ENCODE assay signal across 23 cellular contexts in the genomic region with DNA sequence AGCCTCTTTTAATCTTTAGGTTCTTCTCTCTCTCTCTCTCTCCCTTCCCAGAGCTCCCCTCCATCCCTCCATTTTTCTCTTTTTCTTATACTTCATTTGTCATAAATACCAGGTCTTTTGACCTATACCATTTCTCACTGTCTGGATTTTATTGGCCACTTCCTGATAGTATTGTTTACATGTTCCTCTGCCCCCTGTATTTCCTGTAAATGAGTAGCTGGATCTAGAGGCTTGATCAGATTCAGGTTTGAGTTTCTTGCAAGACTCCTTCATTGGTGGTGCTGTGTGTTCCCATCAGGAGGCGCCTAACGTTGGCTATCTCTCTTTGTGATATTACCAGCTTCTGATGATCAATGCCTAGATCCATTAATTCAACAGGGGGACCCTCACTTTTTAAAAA. TPM values are rescaled to one million over a fixed set of nuclear protein-coding genes. Genes with fewer than 3 reads are reported as not detected.
DNase-seq lines count a peak whose midpoint lies in the region; ATAC-seq, FAIRE-seq and TF ChIP-seq lines count a peak whose summit lies in the region.
"Had no signal": no experiment of that assay in that cellular context is flagged by ENCODE, and none has a peak within 500 bp of the region (broad histone marks: within the 10 kb centered on the region; RNA-seq: fewer than 3 reads in every experiment).

No MANE protein-coding gene starts in this region.

- no peaks in the 10 kb centered on the region for H3K9me3 Mint-ChIP-seq in Calu3 (ENCODE audit: low read depth, unreplicated experiment)
- H3K9me3 Mint-ChIP-seq: activated naive CD8-positive, alpha-beta T cell treated with anti-CD3 and anti-CD28 coated beads, Interleukin-2, amount 50 U/mL, for 24 hours; CD4-positive, alpha-beta memory T cell; nephron had no signal

- peaks cover 22% of the 10 kb centered on the region for H3K27me3 Mint-ChIP-seq in Calu3 (ENCODE audit: unreplicated experiment)

- no peaks in the 10 kb centered on the region for H3K36me3 Mint-ChIP-seq in Calu3 (ENCODE audit: insufficient read depth, unreplicated experiment)
- H3K36me3 Mint-ChIP-seq: CD4-positive, alpha-beta memory T cell had no signal

- WGBS in A549 (ENCODE audit: missing lambda C conversion rate) = 92% methylated on average over 2 of the region's 2 CpGs

- POLR2A ChIA-PET in A549 (lab: Yijun Ruan, JAX) = no interaction called here

- H3K4me2 ChIP-seq in A549 = peak overlapping the region; percentile 50

- FAIRE-seq in A549 (lab: Jason Lieb, UNC) = no peak
- FAIRE-seq: GM12891 had no signal

- H3K4me1 ChIP-seq in A549 = peaks cover 23% of the 10 kb centered on the region
- peaks cover 14% of the 10 kb centered on the region for H3K4me1 ChIP-seq in colonic mucosa
- H3K4me1 ChIP-seq: parathyroid adenoma, uterus had no signal

- H3K27ac ChIP-seq in A549 (peak overlapping the region; percentile 22 to 43; a peak in 3 of 6 replicates), colonic mucosa (peak overlapping the region; percentile 76)
- H3K27ac ChIP-seq: parathyroid adenoma, uterus had no signal

- H3K9ac ChIP-seq in colonic mucosa (ENCODE audit: low read depth in 2 of 2, low read length in 2 of 2) = no peak overlapping the region
- H3K9ac ChIP-seq: parathyroid adenoma had no signal

- TF ChIP-seq POLR2A in A549 (IDR thresholded peaks at IDR 0.05; ENCODE audit: low read length) (no peak), erythroblast (IDR thresholded peaks at IDR 0.05; ENCODE audit: low read length) (no peak)

- H3K9me3 ChIP-seq in A549 (no peaks in the 10 kb centered on the region), colonic mucosa (no peaks in the 10 kb centered on the region)
- H3K9me3 ChIP-seq: suprapubic skin, uterus had no signal

- BruUV-seq in Calu3 (replicated peaks; lab: Mats Ljungman, UMichigan) = no TSS peak

- H3K4me1 Mint-ChIP-seq in Calu3 (ENCODE audit: low read depth, unreplicated experiment) = peaks cover 43% of the 10 kb centered on the region

- no peaks in the 10 kb centered on the region for H3K27me3 ChIP-seq in colonic mucosa
- H3K27me3 ChIP-seq: suprapubic skin, uterus had no signal

- ATAC-seq in A549 (peak; percentile 22 to 36; a peak in 2 of 6 replicates), sciatic nerve (no peak), GM21528 (IDR thresholded peaks at IDR 0.05; ENCODE audit: low FRiP score, unreplicated experiment) (no peak)
- ATAC-seq: activated naive CD8-positive, alpha-beta T cell treated with anti-CD3 and anti-CD28 coated beads, Interleukin-2, amount 50 U/mL, for 24 hours had no signal

- no peak for TF ChIP-seq EP300 in A549 (IDR thresholded peaks at IDR 0.05)

- H3K4me3 Mint-ChIP-seq in Calu3 (ENCODE audit: low read depth, unreplicated experiment) = peak overlapping the region; percentile 8
- H3K4me3 Mint-ChIP-seq: activated naive CD8-positive, alpha-beta T cell treated with anti-CD3 and anti-CD28 coated beads, Interleukin-2, amount 50 U/mL, for 24 hours; nephron had no signal

- no peaks in the 10 kb centered on the region for H3K36me3 ChIP-seq in colonic mucosa
- H3K36me3 ChIP-seq: suprapubic skin, uterus had no signal

- DNase-seq in A549 (ENCODE audit: low read depth in 1 of 2, low spot score in 1 of 2) (peak in 1 of 2 experiments; percentile 29), Calu3 (no peak), colonic mucosa (no peak), sciatic nerve (ENCODE audit: low spot score) (peak; percentile 2), NCI-H1694 (lab: John Stamatoyannopoulos, UW) (no peak), erythroblast (lab: John Stamatoyannopoulos, UW) (no peak)
- DNase-seq: activated CD4-positive, alpha-beta T cell treated with anti-CD3 and anti-CD28 coated beads for 48 hours; activated CD8-positive, alpha-beta memory T cell treated with anti-CD3 and anti-CD28 coated beads, Interleukin-2, amount 50 U/mL, for 4 hours; activated effector memory CD4-positive, alpha-beta T cell treated with Interleukin-2 at 50 U/mL for 16 hours; activated naive CD8-positive, alpha-beta T cell treated with anti-CD3 and anti-CD28 coated beads, Interleukin-2, amount 50 U/mL, for 24 hours; CD4-positive, alpha-beta memory T cell; DMS79 treated with DMSO at 0.1 percent for 48 hours; left cardiac atrium; NCI-H1092; NCI-H2029; NCI-H345; SHP77 treated with DMSO at 0.1 percent for 48 hours; uterus had no signal

- TF ChIP-seq CTCF in A549 (IDR thresholded peaks at IDR 0.05) = no peak
- TF ChIP-seq CTCF in Calu3 (IDR thresholded peaks at IDR 0.05; ENCODE audit: unreplicated experiment) = no peak
- no peak for TF ChIP-seq CTCF in colonic mucosa (IDR thresholded peaks at IDR 0.05)

- peak overlapping the region; percentile 1 for H3K27ac Mint-ChIP-seq in Calu3 (ENCODE audit: unreplicated experiment)
- H3K27ac Mint-ChIP-seq: activated naive CD8-positive, alpha-beta T cell treated with anti-CD3 and anti-CD28 coated beads, Interleukin-2, amount 50 U/mL, for 24 hours; nephron had no signal

- H3K4me3 ChIP-seq in A549 (no peak overlapping the region), colonic mucosa (no peak overlapping the region)
- H3K4me3 ChIP-seq: suprapubic skin, uterus had no signal

- CTCF ChIA-PET in A549 (lab: Yijun Ruan, JAX) (interaction anchor here (1.0 to 4.2 kb wide), 5 partner anchors 36 to 252 kb away, joined by 3 to 26 read pairs (median 3); a partner anchor contains a TSS), Calu3 (lab: Charles Lee) (interaction anchor here (1.1 to 1.6 kb wide), 2 partner anchors 9 to 26 kb away, joined by 4 to 6 read pairs; no protein-coding TSS in a partner anchor)

- intact Hi-C loops in Calu3 (cut with micrococcal nuclease; ENCODE audit: unreplicated experiment) (no loop called here), colonic mucosa (cut with DNase I) (no loop called here), sciatic nerve (cut with DNase I) (no loop called here)

- no peak for TF ChIP-seq RAD21 in A549 (conservative IDR thresholded peaks at IDR 0.05 in 1 of 2, IDR thresholded peaks at IDR 0.05 in 1 of 2)

TF ChIP-seq in A549, 52 proteins besides CTCF, POLR2A, EP300 and RAD21:
- TF ChIP-seq MAFK (IDR thresholded peaks at IDR 0.05; ENCODE audit: partially characterized antibody) = no peak
- no peak for TF ChIP-seq ZSCAN20 (CRISPR knock-in tag; IDR thresholded peaks at IDR 0.05)
- no peak for TF ChIP-seq TP53 (CRISPR knock-in tag; IDR thresholded peaks at IDR 0.05)
- TF ChIP-seq NFE2L2 (conservative IDR thresholded peaks at IDR 0.05; ENCODE audit: low read length) = no peak
- TF ChIP-seq, protein P1, sequence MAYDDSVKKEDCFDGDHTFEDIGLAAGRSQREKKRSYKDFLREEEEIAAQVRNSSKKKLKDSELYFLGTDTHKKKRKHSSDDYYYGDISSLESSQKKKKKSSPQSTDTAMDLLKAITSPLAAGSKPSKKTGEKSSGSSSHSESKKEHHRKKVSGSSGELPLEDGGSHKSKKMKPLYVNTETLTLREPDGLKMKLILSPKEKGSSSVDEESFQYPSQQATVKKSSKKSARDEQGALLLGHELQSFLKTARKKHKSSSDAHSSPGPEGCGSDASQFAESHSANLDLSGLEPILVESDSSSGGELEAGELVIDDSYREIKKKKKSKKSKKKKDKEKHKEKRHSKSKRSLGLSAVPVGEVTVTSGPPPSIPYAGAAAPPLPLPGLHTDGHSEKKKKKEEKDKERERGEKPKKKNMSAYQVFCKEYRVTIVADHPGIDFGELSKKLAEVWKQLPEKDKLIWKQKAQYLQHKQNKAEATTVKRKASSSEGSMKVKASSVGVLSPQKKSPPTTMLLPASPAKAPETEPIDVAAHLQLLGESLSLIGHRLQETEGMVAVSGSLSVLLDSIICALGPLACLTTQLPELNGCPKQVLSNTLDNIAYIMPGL (CRISPR knock-in tag; IDR thresholded peaks at IDR 0.05; ENCODE audit: borderline replicate concordance) = no peak
- TF ChIP-seq ZNF302 (CRISPR knock-in tag; IDR thresholded peaks at IDR 0.05) = no peak
- TF ChIP-seq CBX8 (IDR thresholded peaks at IDR 0.05) = no peak
- TF ChIP-seq RCOR1 (IDR thresholded peaks at IDR 0.05; ENCODE audit: low read depth, low read length) = no peak
- no peak for TF ChIP-seq CHD2 (IDR thresholded peaks at IDR 0.05; ENCODE audit: low read length, partially characterized antibody)
- no peak for TF ChIP-seq SREBF2 (IDR thresholded peaks at IDR 0.05)
- TF ChIP-seq CEBPB (IDR thresholded peaks at IDR 0.05) = no peak
- TF ChIP-seq ESRRA (IDR thresholded peaks at IDR 0.05; ENCODE audit: borderline replicate concordance, low read length) = no peak
- TF ChIP-seq EHF (CRISPR knock-in tag; IDR thresholded peaks at IDR 0.05) = no peak
- no peak for TF ChIP-seq FOSL2 (IDR thresholded peaks at IDR 0.05)
- TF ChIP-seq FOSL2 (CRISPR knock-in tag; IDR thresholded peaks at IDR 0.05) = no peak

RNA-seq across cellular contexts. Expression of a gene that starts 42.2 kb away (rescaled TPM):
- polyA plus RNA-seq in A549 (2011; rRNA removed) (4.2 and 4.8 TPM in 2 replicates), A549 (2017; fragmentation: RNase III; extraction: RNeasy Plus Mini Kit Qiagen cat#74134 plus additional on column Dnase treatment) (3.1 to 4.3 TPM (median 3.4 TPM) in 3 replicates)
- polyA plus RNA-seq in A549 (2012; cell fraction: cytosol; rRNA removed) = 4.5 and 5.5 TPM in 2 replicates
- 7.6 and 9.2 TPM in 2 replicates for polyA plus RNA-seq in A549 (2012; cell fraction: nucleus; rRNA removed)
- 3.4 and 4.8 TPM in 2 replicates for polyA minus RNA-seq in A549 (2011; rRNA and poly(A)+ RNA removed)
- total RNA-seq in Calu3 (2022) (1.1 and 1.5 TPM in 2 replicates), colonic mucosa (10 to 100 TPM; 23.7 to 26.5 TPM), sciatic nerve (36.9 TPM)

Comparison
In these comparisons a context has a peak if more than half of its experiments do, and no peak if none do; other contexts are left out.
1. ATAC-seq: peak in A549 (2 of 2); none in sciatic nerve (single experiment) and GM21528 (single experiment).
2. RNA of a gene that starts 42.2 kb away (total RNA-seq): 36.9 TPM in sciatic nerve (single experiment) and 23.7 to 26.5 TPM in colonic mucosa; 1.1 to 1.5 TPM in Calu3; every median in the first group is over 10 times any median in the second.